In genomic region chr14:55556929-55557623, GRCh38 we compare ENCODE assay signal across 8 cellular contexts. TPM values are rescaled to one million over a fixed set of nuclear protein-coding genes. Genes with fewer than 3 reads are reported as not detected.
DNase-seq lines count a peak whose midpoint lies in the region; ATAC-seq lines count a peak whose summit lies in the region.

No MANE protein-coding gene starts in this region.

- peak; percentile 93 for DNase-seq in Daoy (ENCODE audit: low read depth)
- DNase-seq in NCI-H345 treated with DMSO at 0.1 percent for 48 hours (lab: John Stamatoyannopoulos, UW; ENCODE audit: unreplicated experiment), result peak; percentile 53
- DNase-seq in epithelial cell of prostate (ENCODE audit: low read depth, low spot score), result peak; percentile 78
- DNase-seq in non-pigmented ciliary epithelial cell (ENCODE audit: low read depth), result peak; percentile 41
- no peak for DNase-seq in activated CD8-positive, alpha-beta memory T cell treated with anti-CD3 and anti-CD28 coated beads, Interleukin-2, amount 50 U/mL, for 48 hours

- H3K27ac ChIP-seq in epithelial cell of prostate, result no peak overlapping the region

- no peak for ATAC-seq in GM21576 (IDR thresholded peaks at IDR 0.05; ENCODE audit: unreplicated experiment)
- ATAC-seq in HG02973 (IDR thresholded peaks at IDR 0.05; ENCODE audit: unreplicated experiment), result no peak
- ATAC-seq in HG03432 (IDR thresholded peaks at IDR 0.05; ENCODE audit: unreplicated experiment), result no peak

RNA-seq across cellular contexts. Expression of gene KTN1, which starts 22.9 kb away (rescaled TPM):
- 221 and 307 TPM in 2 replicates for total RNA-seq in Daoy (2014; rRNA removed; shearing (Covaris generic))
